In the genomic region with DNA sequence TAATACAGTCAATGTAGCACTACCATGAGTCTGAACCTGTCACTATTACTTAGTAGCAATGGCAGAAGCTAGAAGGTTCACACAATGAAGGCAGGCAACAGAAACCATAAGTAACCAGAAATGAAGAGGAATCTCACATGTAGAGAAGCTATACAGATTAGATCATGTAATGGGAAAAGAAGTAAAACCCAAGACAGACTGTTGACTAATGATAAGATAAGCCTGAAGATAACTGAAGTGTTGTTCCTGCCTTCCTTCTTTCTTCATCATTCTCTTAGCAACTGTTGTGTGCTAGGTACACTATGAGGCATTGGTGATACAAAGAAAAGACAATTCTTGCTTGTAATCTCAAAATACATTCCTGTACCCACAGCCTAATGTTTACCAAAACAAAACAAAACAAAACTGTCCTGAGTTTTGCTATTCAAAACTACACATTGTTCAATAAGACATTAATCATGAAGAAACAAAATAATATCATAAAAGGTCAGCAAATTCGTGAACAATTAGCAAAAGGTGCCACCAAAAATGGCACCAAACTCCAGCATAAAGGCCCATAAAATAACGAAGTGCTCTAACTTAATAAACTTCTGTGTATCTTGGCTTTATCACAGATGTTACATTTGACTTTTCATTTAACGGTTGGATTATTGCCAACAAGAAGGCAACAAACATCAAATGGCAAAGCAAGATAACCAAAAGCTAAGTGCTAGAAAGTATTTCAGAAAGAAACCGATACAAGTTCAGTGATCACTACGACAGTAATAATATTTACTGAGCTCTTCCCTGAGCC, we compare ENCODE assay signal across 1 cellular context.
TF ChIP-seq lines count a peak whose summit lies in the region.

No MANE protein-coding gene starts in this region.

TF ChIP-seq in SK-N-SH, 30 proteins besides CTCF, POLR2A, EP300 and RAD21 (continued from another document):
- TF ChIP-seq, protein P1, sequence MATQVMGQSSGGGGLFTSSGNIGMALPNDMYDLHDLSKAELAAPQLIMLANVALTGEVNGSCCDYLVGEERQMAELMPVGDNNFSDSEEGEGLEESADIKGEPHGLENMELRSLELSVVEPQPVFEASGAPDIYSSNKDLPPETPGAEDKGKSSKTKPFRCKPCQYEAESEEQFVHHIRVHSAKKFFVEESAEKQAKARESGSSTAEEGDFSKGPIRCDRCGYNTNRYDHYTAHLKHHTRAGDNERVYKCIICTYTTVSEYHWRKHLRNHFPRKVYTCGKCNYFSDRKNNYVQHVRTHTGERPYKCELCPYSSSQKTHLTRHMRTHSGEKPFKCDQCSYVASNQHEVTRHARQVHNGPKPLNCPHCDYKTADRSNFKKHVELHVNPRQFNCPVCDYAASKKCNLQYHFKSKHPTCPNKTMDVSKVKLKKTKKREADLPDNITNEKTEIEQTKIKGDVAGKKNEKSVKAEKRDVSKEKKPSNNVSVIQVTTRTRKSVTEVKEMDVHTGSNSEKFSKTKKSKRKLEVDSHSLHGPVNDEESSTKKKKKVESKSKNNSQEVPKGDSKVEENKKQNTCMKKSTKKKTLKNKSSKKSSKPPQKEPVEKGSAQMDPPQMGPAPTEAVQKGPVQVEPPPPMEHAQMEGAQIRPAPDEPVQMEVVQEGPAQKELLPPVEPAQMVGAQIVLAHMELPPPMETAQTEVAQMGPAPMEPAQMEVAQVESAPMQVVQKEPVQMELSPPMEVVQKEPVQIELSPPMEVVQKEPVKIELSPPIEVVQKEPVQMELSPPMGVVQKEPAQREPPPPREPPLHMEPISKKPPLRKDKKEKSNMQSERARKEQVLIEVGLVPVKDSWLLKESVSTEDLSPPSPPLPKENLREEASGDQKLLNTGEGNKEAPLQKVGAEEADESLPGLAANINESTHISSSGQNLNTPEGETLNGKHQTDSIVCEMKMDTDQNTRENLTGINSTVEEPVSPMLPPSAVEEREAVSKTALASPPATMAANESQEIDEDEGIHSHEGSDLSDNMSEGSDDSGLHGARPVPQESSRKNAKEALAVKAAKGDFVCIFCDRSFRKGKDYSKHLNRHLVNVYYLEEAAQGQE (IDR thresholded peaks at IDR 0.05; ENCODE audit: low read depth, low read length) = no peak
- TF ChIP-seq CHD2 (IDR thresholded peaks at IDR 0.05; ENCODE audit: low read length, partially characterized antibody) (no peak), POLR2AphosphoS5 (IDR thresholded peaks at IDR 0.05; ENCODE audit: low read depth, low read length) (no peak), JUND (IDR thresholded peaks at IDR 0.05) (no peak), TEAD4 (IDR thresholded peaks at IDR 0.05; ENCODE audit: borderline replicate concordance, insufficient read depth) (no peak), RFX5 (IDR thresholded peaks at IDR 0.05; ENCODE audit: low read length) (no peak), GABPA (IDR thresholded peaks at IDR 0.05; ENCODE audit: low read depth) (no peak), TAF1 (IDR thresholded peaks at IDR 0.05; ENCODE audit: borderline replicate concordance, low read depth, low read length) (no peak), TCF12 (IDR thresholded peaks at IDR 0.05) (no peak)
- TF ChIP-seq, protein P2, sequence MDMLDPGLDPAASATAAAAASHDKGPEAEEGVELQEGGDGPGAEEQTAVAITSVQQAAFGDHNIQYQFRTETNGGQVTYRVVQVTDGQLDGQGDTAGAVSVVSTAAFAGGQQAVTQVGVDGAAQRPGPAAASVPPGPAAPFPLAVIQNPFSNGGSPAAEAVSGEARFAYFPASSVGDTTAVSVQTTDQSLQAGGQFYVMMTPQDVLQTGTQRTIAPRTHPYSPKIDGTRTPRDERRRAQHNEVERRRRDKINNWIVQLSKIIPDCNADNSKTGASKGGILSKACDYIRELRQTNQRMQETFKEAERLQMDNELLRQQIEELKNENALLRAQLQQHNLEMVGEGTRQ (IDR thresholded peaks at IDR 0.05; ENCODE audit: borderline replicate concordance, low read depth, low read length) = no peak
